In the genomic region with DNA sequence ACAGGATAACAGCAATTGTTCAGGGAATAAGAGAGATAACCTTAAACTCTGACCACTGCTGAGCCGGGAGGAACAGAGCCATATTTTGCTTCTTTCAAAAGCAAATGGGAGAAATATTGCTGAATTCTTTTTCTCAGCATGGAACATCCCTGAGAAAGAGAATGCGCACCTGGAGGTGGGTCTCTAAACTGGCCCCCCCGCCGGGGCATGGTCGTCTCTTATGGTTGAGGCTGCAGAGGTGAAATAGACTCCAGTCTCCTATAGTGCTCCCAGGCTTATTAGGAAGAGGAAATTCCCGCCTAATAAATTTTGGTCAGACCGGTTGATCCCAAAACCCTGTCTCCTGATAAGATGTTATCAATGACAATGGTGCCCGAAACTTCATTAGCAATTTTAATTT, we compare ENCODE assay signal across 1 cellular context. TPM values are rescaled to one million over a fixed set of nuclear protein-coding genes. Genes with fewer than 3 reads are reported as not detected.
"Had no signal": no experiment of that assay in that cellular context is flagged by ENCODE, and none has a peak within 500 bp of the region (broad histone marks: within the 10 kb centered on the region; RNA-seq: fewer than 3 reads in every experiment).

No MANE protein-coding gene starts in this region.

RNA-seq across cellular contexts. Expression of gene MACROH2A2, which starts 10.9 kb away (rescaled TPM):
- total RNA-seq: activated B cell treated with CpG ODN at 0.5 μM for 24 hours had no signal
